ENCODE assay signal across 20 cellular contexts in the genomic region with DNA sequence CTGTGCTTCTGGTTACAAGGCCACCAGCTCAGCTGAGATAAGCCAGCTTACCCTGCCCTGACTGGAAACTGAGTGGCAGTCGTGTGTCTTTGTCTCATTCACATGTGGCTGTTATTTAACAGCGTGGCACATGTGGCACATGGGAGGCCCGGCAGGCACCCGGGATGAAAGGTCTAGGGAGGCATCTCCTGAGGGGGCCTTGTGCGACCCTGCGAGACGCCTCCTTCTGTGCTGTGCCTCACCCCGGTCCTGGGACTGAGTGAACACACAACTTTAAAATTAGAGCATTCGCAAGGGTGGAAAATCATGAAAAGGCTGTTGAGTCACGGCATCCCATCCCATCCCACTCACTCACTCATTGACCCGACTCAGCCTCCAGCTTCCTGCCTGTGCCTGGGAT. TPM values are rescaled to one million over a fixed set of nuclear protein-coding genes. Genes with fewer than 3 reads are reported as not detected.
DNase-seq lines count a peak whose midpoint lies in the region; TF ChIP-seq lines count a peak whose summit lies in the region.
"Had no signal": no experiment of that assay in that cellular context is flagged by ENCODE, and none has a peak within 500 bp of the region (broad histone marks: within the 10 kb centered on the region; RNA-seq: fewer than 3 reads in every experiment).

No MANE protein-coding gene starts in this region.

- H3K4me1 ChIP-seq in subcutaneous abdominal adipose tissue (ENCODE audit: control insufficient read depth in 5 of 5, insufficient read depth in 5 of 5, low read length in 5 of 5) = peaks cover 4 to 39% (median 24%) of the 10 kb centered on the region in 5 donors
- H3K4me1 ChIP-seq in CD8-positive, alpha-beta memory T cell (ENCODE audit: insufficient read depth, low read length) = peaks cover 8% of the 10 kb centered on the region
- H3K4me1 ChIP-seq: body of pancreas, uterus had no signal

- peak overlapping the region; percentile 46; the same call in 1 of the 2 replicates for H3K27ac Mint-ChIP-seq in HFFc6
- H3K27ac Mint-ChIP-seq in activated T-helper 1 cell treated with anti-CD3 and anti-CD28 coated beads, Interleukin-12 subunit alpha, Interleukin-12 subunit beta, Interleukin-2, Interleukin-4 antibody, amounts not matched to agents 30 ng/mL and 10 ng/mL and 1 ng/mL, durations not matched to agents 14 hours and 24 hours and 36 hours = peak overlapping the region; percentile 60
- no peak overlapping the region for H3K27ac Mint-ChIP-seq in CD8-positive, alpha-beta memory T cell

- no peaks in the 10 kb centered on the region for H3K27me3 ChIP-seq in subcutaneous abdominal adipose tissue (ENCODE audit: control insufficient read depth in 5 of 5, insufficient read depth in 4 of 5, low read length in 5 of 5)
- no peaks in the 10 kb centered on the region for H3K27me3 ChIP-seq in CD8-positive, alpha-beta memory T cell (ENCODE audit: insufficient read depth, low read length, poor library complexity, severe bottlenecking)
- H3K27me3 ChIP-seq: body of pancreas, esophagus squamous epithelium, uterus had no signal

- peaks cover 43% of the 10 kb centered on the region for H3K4me1 Mint-ChIP-seq in HFFc6 (ENCODE audit: low read depth)
- peaks cover 54% of the 10 kb centered on the region for H3K4me1 Mint-ChIP-seq in activated T-helper 1 cell treated with anti-CD3 and anti-CD28 coated beads, Interleukin-12 subunit alpha, Interleukin-12 subunit beta, Interleukin-2, Interleukin-4 antibody, amounts not matched to agents 30 ng/mL and 10 ng/mL and 1 ng/mL, durations not matched to agents 14 hours and 24 hours and 36 hours (ENCODE audit: low read depth)
- H3K4me1 Mint-ChIP-seq in CD8-positive, alpha-beta memory T cell = peaks cover 44 to 63% (median 62%) of the 10 kb centered on the region in 3 donors

- peak overlapping the region in 1 of 5 donors; percentile 1 for H3K9ac ChIP-seq in subcutaneous abdominal adipose tissue (ENCODE audit: low read length in 5 of 5)
- H3K9ac ChIP-seq: SK-N-SH had no signal

- POLR2A ChIA-PET in CD8-positive, alpha-beta memory T cell (lab: Charles Lee) = no interaction called here

- H3K27me3 Mint-ChIP-seq in HFFc6 (ENCODE audit: insufficient read depth) = no peaks in the 10 kb centered on the region; the same call in 1 of the 2 replicates
- H3K27me3 Mint-ChIP-seq in activated T-helper 1 cell treated with anti-CD3 and anti-CD28 coated beads, Interleukin-12 subunit alpha, Interleukin-12 subunit beta, Interleukin-2, Interleukin-4 antibody, amounts not matched to agents 30 ng/mL and 10 ng/mL and 1 ng/mL, durations not matched to agents 14 hours and 24 hours and 36 hours (ENCODE audit: insufficient read depth) = no peaks in the 10 kb centered on the region
- H3K27me3 Mint-ChIP-seq in CD8-positive, alpha-beta memory T cell = no peaks in the 10 kb centered on the region
- H3K27me3 Mint-ChIP-seq: activated naive CD8-positive, alpha-beta T cell treated with anti-CD3 and anti-CD28 coated beads, Interleukin-2, amount 10 ng/mL, durations not matched to agents 7 days and 5 days had no signal

- H3K4me3 ChIP-seq in fibroblast of mammary gland (ENCODE audit: control insufficient read depth, low read depth, low read length) = no peak overlapping the region
- H3K4me3 ChIP-seq in subcutaneous abdominal adipose tissue (ENCODE audit: low read depth in 1 of 5, low read length in 5 of 5) = no peak overlapping the region
- no peak overlapping the region for H3K4me3 ChIP-seq in CD8-positive, alpha-beta memory T cell (ENCODE audit: low read length)
- H3K4me3 ChIP-seq: body of pancreas, esophagus squamous epithelium, psoas muscle, uterus had no signal

- peak overlapping the region; percentile 38 for H3K27ac ChIP-seq in subcutaneous abdominal adipose tissue (ENCODE audit: low read depth, low read length)
- no peak overlapping the region for H3K27ac ChIP-seq in CD8-positive, alpha-beta memory T cell (ENCODE audit: low read depth, low read length)
- H3K27ac ChIP-seq: body of pancreas, esophagus squamous epithelium, psoas muscle, uterus had no signal

- peaks cover 53% of the 10 kb centered on the region for H3K36me3 Mint-ChIP-seq in HFFc6 (ENCODE audit: low read depth)
- peaks cover 36% of the 10 kb centered on the region for H3K36me3 Mint-ChIP-seq in activated T-helper 1 cell treated with anti-CD3 and anti-CD28 coated beads, Interleukin-12 subunit alpha, Interleukin-12 subunit beta, Interleukin-2, Interleukin-4 antibody, amounts not matched to agents 30 ng/mL and 10 ng/mL and 1 ng/mL, durations not matched to agents 14 hours and 24 hours and 36 hours (ENCODE audit: low read depth)
- peaks cover 0 to 60% (median 16%) of the 10 kb centered on the region in 3 donors for H3K36me3 Mint-ChIP-seq in CD8-positive, alpha-beta memory T cell

- H3K9me3 ChIP-seq in subcutaneous abdominal adipose tissue (ENCODE audit: control insufficient read depth in 5 of 5, low read length in 5 of 5) = no peaks in the 10 kb centered on the region
- H3K9me3 ChIP-seq in CD8-positive, alpha-beta memory T cell (ENCODE audit: low read length) = no peaks in the 10 kb centered on the region
- H3K9me3 ChIP-seq: body of pancreas, esophagus squamous epithelium, psoas muscle, SK-N-SH, uterus had no signal

- peaks cover 20 to 47% (median 40%) of the 10 kb centered on the region in 5 donors for H3K36me3 ChIP-seq in subcutaneous abdominal adipose tissue (ENCODE audit: control insufficient read depth in 5 of 5, insufficient read depth in 5 of 5, low read length in 5 of 5)
- H3K36me3 ChIP-seq in CD8-positive, alpha-beta memory T cell (ENCODE audit: insufficient read depth, low read length) = peaks cover 1% of the 10 kb centered on the region
- H3K36me3 ChIP-seq: uterus had no signal

- intact Hi-C loops in activated T-helper 1 cell treated with anti-CD3 and anti-CD28 coated beads, Interleukin-12 subunit alpha, Interleukin-12 subunit beta, Interleukin-2, Interleukin-4 antibody, amounts not matched to agents 30 ng/mL and 10 ng/mL and 1 ng/mL, durations not matched to agents 14 hours and 24 hours and 36 hours (cut with micrococcal nuclease) = no loop called here

- DNase-seq in HFFc6 = no peak
- no peak for DNase-seq in activated T-helper 1 cell treated with anti-CD3 and anti-CD28 coated beads, Interleukin-12 subunit alpha, Interleukin-12 subunit beta, Interleukin-2, Interleukin-4 antibody, amounts not matched to agents 30 ng/mL and 10 ng/mL and 1 ng/mL, durations not matched to agents 14 hours and 24 hours and 36 hours (ENCODE audit: low spot score)
- peak; percentile 41 for DNase-seq in fibroblast of mammary gland (ENCODE audit: low read depth)
- DNase-seq in central memory CD4-positive, alpha-beta T cell = no peak
- no peak for DNase-seq in DMS114 treated with DMSO at 0.1 percent for 48 hours (lab: John Stamatoyannopoulos, UW; ENCODE audit: unreplicated experiment)
- DNase-seq in CD8-positive, alpha-beta memory T cell = no peak
- DNase-seq: activated CD4-positive, alpha-beta T cell treated with anti-CD3 and anti-CD28 coated beads, Interleukin-2, amount 50 U/mL, for 1 hour; activated naive CD8-positive, alpha-beta T cell treated with anti-CD3 and anti-CD28 coated beads, Interleukin-2, amount 10 ng/mL, durations not matched to agents 7 days and 5 days; body of pancreas; effector CD4-positive, alpha-beta T cell; esophagus squamous epithelium; kidney; NCI-H1105 treated with DMSO at 0.1 percent for 48 hours; NCI-H2029; psoas muscle; SK-N-SH; substantia nigra; uterus had no signal

- H3K4me3 Mint-ChIP-seq in HFFc6 = no peak overlapping the region
- no peak overlapping the region for H3K4me3 Mint-ChIP-seq in activated T-helper 1 cell treated with anti-CD3 and anti-CD28 coated beads, Interleukin-12 subunit alpha, Interleukin-12 subunit beta, Interleukin-2, Interleukin-4 antibody, amounts not matched to agents 30 ng/mL and 10 ng/mL and 1 ng/mL, durations not matched to agents 14 hours and 24 hours and 36 hours
- H3K4me3 Mint-ChIP-seq in CD8-positive, alpha-beta memory T cell = no peak overlapping the region
- H3K4me3 Mint-ChIP-seq: activated naive CD8-positive, alpha-beta T cell treated with anti-CD3 and anti-CD28 coated beads, Interleukin-2, amount 10 ng/mL, durations not matched to agents 7 days and 5 days; CD14-positive monocyte had no signal

- H3K9me3 Mint-ChIP-seq in HFFc6 = no peaks in the 10 kb centered on the region
- no peaks in the 10 kb centered on the region for H3K9me3 Mint-ChIP-seq in activated T-helper 1 cell treated with anti-CD3 and anti-CD28 coated beads, Interleukin-12 subunit alpha, Interleukin-12 subunit beta, Interleukin-2, Interleukin-4 antibody, amounts not matched to agents 30 ng/mL and 10 ng/mL and 1 ng/mL, durations not matched to agents 14 hours and 24 hours and 36 hours
- no peaks in the 10 kb centered on the region for H3K9me3 Mint-ChIP-seq in CD8-positive, alpha-beta memory T cell
- H3K9me3 Mint-ChIP-seq: activated naive CD8-positive, alpha-beta T cell treated with anti-CD3 and anti-CD28 coated beads, Interleukin-2, amount 10 ng/mL, durations not matched to agents 7 days and 5 days; CD14-positive monocyte had no signal

- CTCF ChIA-PET in CD8-positive, alpha-beta memory T cell (lab: Charles Lee) = no interaction called here

- TF ChIP-seq CTCF in HFFc6 (IDR thresholded peaks at IDR 0.05) (no peak), fibroblast of mammary gland (conservative IDR thresholded peaks at IDR 0.05; ENCODE audit: control insufficient read depth, insufficient read depth, low read depth, low read length) (no peak)

RNA-seq across cellular contexts. Expression of a gene that starts 7.6 kb away (rescaled TPM):
- total RNA-seq in HFFc6 (2021; fragmentation: NEBNext Ultra II Directional; extraction: Animal tissue kit (Norgen Biotek cat#: 25700)) = 100 to 1,000 TPM; 205 to 238 (median 225) TPM
- 115 and 119 TPM in 2 replicates for total RNA-seq in activated T-helper 1 cell treated with anti-CD3 and anti-CD28 coated beads, Interleukin-12 subunit alpha, Interleukin-12 subunit beta, Interleukin-2, Interleukin-4 antibody, amounts not matched to agents 30 ng/mL and 10 ng/mL and 1 ng/mL, durations not matched to agents 14 hours and 24 hours and 36 hours
- 100 to 1,000 TPM; 185 to 195 TPM for total RNA-seq in CD8-positive, alpha-beta memory T cell
- 200 TPM for polyA plus RNA-seq in CD8-positive, alpha-beta memory T cell

RNA-seq across cellular contexts. Expression of a gene that starts 7.7 kb away (rescaled TPM):
- 10 to 100 TPM; 40.6 to 49.8 (median 44.5) TPM for total RNA-seq in HFFc6 (2021; fragmentation: NEBNext Ultra II Directional; extraction: Animal tissue kit (Norgen Biotek cat#: 25700))
- 74.3 and 74.7 TPM in 2 replicates for total RNA-seq in activated T-helper 1 cell treated with anti-CD3 and anti-CD28 coated beads, Interleukin-12 subunit alpha, Interleukin-12 subunit beta, Interleukin-2, Interleukin-4 antibody, amounts not matched to agents 30 ng/mL and 10 ng/mL and 1 ng/mL, durations not matched to agents 14 hours and 24 hours and 36 hours
- total RNA-seq in CD8-positive, alpha-beta memory T cell = 10 to 100 TPM; 79.0 to 83.9 TPM
- polyA plus RNA-seq in CD8-positive, alpha-beta memory T cell = 28.6 TPM

RNA-seq across cellular contexts. Expression of a gene that starts 58.6 kb away (rescaled TPM):
- total RNA-seq in HFFc6 (2021; fragmentation: NEBNext Ultra II Directional; extraction: Animal tissue kit (Norgen Biotek cat#: 25700)) = 10 to 100 TPM; 65.5 to 79.0 (median 71.0) TPM
- 78.6 and 89.3 TPM in 2 replicates for total RNA-seq in activated T-helper 1 cell treated with anti-CD3 and anti-CD28 coated beads, Interleukin-12 subunit alpha, Interleukin-12 subunit beta, Interleukin-2, Interleukin-4 antibody, amounts not matched to agents 30 ng/mL and 10 ng/mL and 1 ng/mL, durations not matched to agents 14 hours and 24 hours and 36 hours
- 10 to 100 TPM; 76.9 to 79.1 TPM for total RNA-seq in CD8-positive, alpha-beta memory T cell
- 81.0 TPM for polyA plus RNA-seq in CD8-positive, alpha-beta memory T cell

Comparison
In these comparisons a context has a peak if more than half of its experiments do, and no peak if none do; other contexts are left out.
1. H3K27ac Mint-ChIP-seq: peak in HFFc6 (single experiment) and activated T-helper 1 cell treated with anti-CD3 and anti-CD28 coated beads, Interleukin-12 subunit alpha, Interleukin-12 subunit beta, Interleukin-2, Interleukin-4 antibody, amounts not matched to agents 30 ng/mL and 10 ng/mL and 1 ng/mL, durations not matched to agents 14 hours and 24 hours and 36 hours (single experiment); none in CD8-positive, alpha-beta memory T cell (0 of 8).